19 cellular contexts compared by ENCODE assay signal in the genomic region with DNA sequence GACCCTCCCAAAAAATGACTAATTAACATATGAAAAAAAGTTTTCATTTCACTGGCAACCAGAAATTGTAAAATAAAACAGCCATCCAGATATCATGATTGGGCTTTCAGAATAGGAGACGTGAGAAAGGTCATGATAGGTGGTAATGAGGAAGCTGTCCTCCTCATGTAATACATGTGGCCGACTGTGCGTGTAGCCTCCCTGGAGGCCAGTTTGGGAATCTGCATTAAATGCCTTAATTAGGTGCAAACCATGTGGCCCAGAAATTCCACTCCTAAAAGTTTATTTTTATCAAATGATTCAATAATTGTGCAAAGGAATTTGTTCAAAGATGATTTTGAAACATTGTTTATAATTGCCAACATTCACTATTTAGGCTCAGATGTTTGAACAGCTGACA.
DNase-seq lines count a peak whose midpoint lies in the region; TF ChIP-seq lines count a peak whose summit lies in the region.
"Had no signal": no experiment of that assay in that cellular context is flagged by ENCODE, and none has a peak within 500 bp of the region (broad histone marks: within the 10 kb centered on the region; RNA-seq: fewer than 3 reads in every experiment).

No MANE protein-coding gene starts in this region.

- no peak for TF ChIP-seq CTCF in AG10803 (conservative IDR thresholded peaks at IDR 0.05; ENCODE audit: low read length)
- TF ChIP-seq CTCF in Loucy (conservative IDR thresholded peaks at IDR 0.05; ENCODE audit: low read length), result peak; percentile 28; the same call in 1 of the 2 replicates
- no peak for TF ChIP-seq CTCF in chondrocyte (IDR thresholded peaks at IDR 0.05)
- TF ChIP-seq CTCF in nephron (IDR thresholded peaks at IDR 0.05; ENCODE audit: unreplicated experiment in 3 of 3), result no peak
- no peak for TF ChIP-seq CTCF in left ventricle myocardium inferior (IDR thresholded peaks at IDR 0.05; ENCODE audit: borderline replicate concordance)

- H3K9me3 ChIP-seq in Loucy (ENCODE audit: insufficient read depth, low read depth, low read length) (no peaks in the 10 kb centered on the region), left ventricle myocardium inferior (replicated peaks) (no peaks in the 10 kb centered on the region)

- H3K27ac ChIP-seq in left ventricle myocardium inferior (replicated peaks), result no peak overlapping the region
- H3K27ac ChIP-seq: HL-60, RWPE1 had no signal

- H3K9ac ChIP-seq in Loucy (ENCODE audit: low read depth, low read length, poor library complexity, severe bottlenecking), result no peak overlapping the region

- H3K9me3 Mint-ChIP-seq in chondrocyte (ENCODE audit: low read depth), result no peaks in the 10 kb centered on the region
- no peaks in the 10 kb centered on the region for H3K9me3 Mint-ChIP-seq in nephron
- H3K9me3 Mint-ChIP-seq: CD8-positive, alpha-beta T cell had no signal

- no peak overlapping the region for H3K4me3 ChIP-seq in AG10803 (ENCODE audit: low read length)
- no peak overlapping the region for H3K4me3 ChIP-seq in Loucy (ENCODE audit: low read length, poor library complexity, severe bottlenecking)
- no peak overlapping the region for H3K4me3 ChIP-seq in left ventricle myocardium inferior

- H3K27ac Mint-ChIP-seq in chondrocyte (ENCODE audit: unreplicated experiment) (peak overlapping the region; percentile 78), nephron (peak overlapping the region in 2 of 3 experiments; percentile 89 to 93)
- H3K27ac Mint-ChIP-seq: CD8-positive, alpha-beta T cell had no signal

- H3K9me2 ChIP-seq in Loucy (replicated peaks; ENCODE audit: low read depth, low read length), result no peaks in the 10 kb centered on the region

- H3K36me3 Mint-ChIP-seq in chondrocyte (ENCODE audit: low read depth) (peaks cover 3% of the 10 kb centered on the region), nephron (ENCODE audit: low read depth) (no peaks in the 10 kb centered on the region)
- H3K36me3 Mint-ChIP-seq: CD8-positive, alpha-beta T cell had no signal

- no peak overlapping the region for H3K4me2 ChIP-seq in Loucy (ENCODE audit: low read depth, low read length, poor library complexity, severe bottlenecking)

- no peak overlapping the region for H2AFZ ChIP-seq in Loucy (ENCODE audit: low read length)

- H3K4me1 ChIP-seq in Loucy (ENCODE audit: insufficient read depth, low read length, poor library complexity, severe bottlenecking) (no peaks in the 10 kb centered on the region), left ventricle myocardium inferior (peaks cover 12% of the 10 kb centered on the region)
- H3K4me1 ChIP-seq: Caco-2 had no signal

- H3K27me3 Mint-ChIP-seq in chondrocyte (ENCODE audit: low read depth), result no peaks in the 10 kb centered on the region
- H3K27me3 Mint-ChIP-seq in nephron (ENCODE audit: low read depth), result no peaks in the 10 kb centered on the region

- intact Hi-C loops in left ventricle myocardium inferior (cut with micrococcal nuclease), result no loop called here

- no peaks in the 10 kb centered on the region for H4K20me1 ChIP-seq in Loucy (ENCODE audit: insufficient read depth, low read length, poor library complexity, severe bottlenecking)

- H3K79me2 ChIP-seq in Loucy (ENCODE audit: insufficient read depth, low read length), result no peaks in the 10 kb centered on the region

- DNase-seq in AG10803 (ENCODE audit: low read depth), result peak; percentile 50
- DNase-seq in chondrocyte (ENCODE audit: low spot score), result no peak
- DNase-seq in left ventricle myocardium inferior, result no peak
- DNase-seq in cortex of kidney (lab: John Stamatoyannopoulos, UW), result no peak
- no peak for DNase-seq in NCI-H748 treated with DMSO at 0.1 percent for 48 hours (lab: John Stamatoyannopoulos, UW)
- DNase-seq: C1 segment of cervical spinal cord; Caco-2; CD8-positive, alpha-beta T cell; DMS79 treated with DMSO at 0.1 percent for 48 hours; Kasumi-1; NCI-H1694; NCI-H2029 treated with DMSO at 0.1 percent for 48 hours; NCI-H446 treated with DMSO at 0.1 percent for 48 hours; NCI-H526 treated with DMSO at 0.1 percent for 48 hours; SHP77 had no signal

- H3K36me3 ChIP-seq in Loucy (ENCODE audit: insufficient read depth, low read length) (no peaks in the 10 kb centered on the region), left ventricle myocardium inferior (no peaks in the 10 kb centered on the region)

- H3K27me3 ChIP-seq in Loucy (ENCODE audit: insufficient read depth, low read length, poor library complexity, severe bottlenecking) (no peaks in the 10 kb centered on the region), left ventricle myocardium inferior (ENCODE audit: low read depth) (no peaks in the 10 kb centered on the region)

- no peaks in the 10 kb centered on the region for H3F3A ChIP-seq in Loucy (ENCODE audit: low read depth)

- no peak overlapping the region for H3K4me3 Mint-ChIP-seq in chondrocyte (ENCODE audit: unreplicated experiment)
- no peak overlapping the region for H3K4me3 Mint-ChIP-seq in nephron
- H3K4me3 Mint-ChIP-seq: CD8-positive, alpha-beta T cell had no signal

- peaks cover 47% of the 10 kb centered on the region for H3K4me1 Mint-ChIP-seq in chondrocyte (ENCODE audit: low read depth)
- peaks cover 25% of the 10 kb centered on the region for H3K4me1 Mint-ChIP-seq in nephron
